In genomic region chr9:101878734-101879133, GRCh38 we compare ENCODE assay signal across 28 cellular contexts.
"Had no signal": no experiment of that assay in that cellular context is flagged by ENCODE, and none has a peak within 500 bp of the region (broad histone marks: within the 10 kb centered on the region; RNA-seq: fewer than 3 reads in every experiment).

No MANE protein-coding gene starts in this region.

- H3K4me1 ChIP-seq: neural progenitor cell, parathyroid adenoma, psoas muscle, spleen, suprapubic skin, testis, tibial artery, transverse colon, upper lobe of right lung, uterus had no signal

- H3K4me3 ChIP-seq: neural progenitor cell, ovary, psoas muscle, skin epidermis, smooth muscle cell, spleen, suprapubic skin, testis, tibial artery, transverse colon, upper lobe of right lung, uterus had no signal

- H3K27ac ChIP-seq: neural progenitor cell, ovary, parathyroid adenoma, psoas muscle, skin epidermis, spleen, suprapubic skin, testis, tibial artery, transverse colon, upper lobe of right lung, uterus had no signal

- H3K27me3 ChIP-seq: neural progenitor cell, ovary, spleen, suprapubic skin, testis, tibial artery, transverse colon, upper lobe of right lung, uterus had no signal

- H2AFZ ChIP-seq: neural progenitor cell, parathyroid adenoma had no signal

- H3K79me2 ChIP-seq: parathyroid adenoma had no signal

- H3K4me2 ChIP-seq: neural progenitor cell, smooth muscle cell had no signal

- ATAC-seq: naive thymus-derived CD4-positive, alpha-beta T cell; natural killer cell; psoas muscle; right cardiac atrium; sciatic nerve; stimulated activated memory B cell treated with anti-CD40 and anti-IgM and Interleukin-4, amounts not matched to agents 10 μg/mL and 1 μg/mL and 100 μg/mL, for 72 hours; stimulated activated naive CD8-positive, alpha-beta T cell treated with anti-CD3 and anti-CD28 coated beads, Interleukin-15, amount 100 ng/mL, for 72 hours; stimulated activated naive CD8-positive, alpha-beta T cell treated with anti-CD3 and anti-CD28 coated beads, Interleukin-15, Interleukin-2, amounts not matched to agents 100 U/mL and 50 U/mL, for 24 hours; upper lobe of right lung had no signal

- H3K9me3 ChIP-seq: ovary, psoas muscle, spleen, suprapubic skin, testis, tibial artery, transverse colon, upper lobe of right lung, uterus had no signal

- H3K36me3 ChIP-seq: neural progenitor cell, ovary, spleen, suprapubic skin, tibial artery, transverse colon, upper lobe of right lung, uterus had no signal

- H3K9ac ChIP-seq: neural progenitor cell, parathyroid adenoma had no signal

- DNase-seq: naive thymus-derived CD4-positive, alpha-beta T cell; natural killer cell; occipital lobe; ovary; posterior cingulate gyrus; psoas muscle; right cardiac atrium; spleen; stimulated activated CD4-positive, alpha-beta T cell treated with anti-CD3 and anti-CD28 coated beads, Interleukin-12 subunit alpha, Interleukin-12 subunit beta, amount 100 ng/mL, for 4 hours; stimulated activated CD4-positive, alpha-beta T cell treated with anti-CD3 and anti-CD28 coated beads, Interleukin-4, amount 100 ng/mL, for 1 hour; stimulated activated CD4-positive, alpha-beta T cell treated with anti-CD3 and anti-CD28 coated beads, Interleukin-4, amount 100 ng/mL, for 4 hours; stimulated activated CD8-positive, alpha-beta memory T cell treated with anti-CD3 and anti-CD28 coated beads, Interleukin-4, amount 100 ng/mL, for 48 hours; stimulated activated naive CD4-positive, alpha-beta T cell; stimulated activated naive CD8-positive, alpha-beta T cell treated with anti-CD3 and anti-CD28 coated beads, Interleukin-15, amount 100 ng/mL, for 72 hours; stimulated activated naive CD8-positive, alpha-beta T cell treated with anti-CD3 and anti-CD28 coated beads, Interleukin-15, Interleukin-2, amounts not matched to agents 100 U/mL and 50 U/mL, for 24 hours; substantia nigra; testis; tibial artery; transverse colon; upper lobe of right lung; uterus had no signal
